ENCODE assay signal across 18 cellular contexts in the genomic region with DNA sequence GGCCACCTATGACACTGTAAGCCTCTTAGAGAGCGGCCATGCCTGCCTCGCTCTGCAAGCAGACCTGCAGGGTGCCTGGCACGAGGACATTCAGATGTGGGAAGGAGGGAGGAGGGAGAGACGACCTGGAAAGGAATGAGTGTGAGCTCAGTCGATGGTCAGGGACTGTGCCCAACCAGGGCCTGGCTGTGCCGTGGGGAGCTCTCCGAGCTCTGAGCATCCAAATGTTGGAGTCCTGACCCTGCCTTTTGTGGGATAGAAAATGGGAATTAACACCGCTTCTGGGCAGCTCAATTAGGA. TPM values are rescaled to one million over a fixed set of nuclear protein-coding genes. Genes with fewer than 3 reads are reported as not detected.
DNase-seq lines count a peak whose midpoint lies in the region; ATAC-seq and TF ChIP-seq lines count a peak whose summit lies in the region.
"Had no signal": no experiment of that assay in that cellular context is flagged by ENCODE, and none has a peak within 500 bp of the region (broad histone marks: within the 10 kb centered on the region; RNA-seq: fewer than 3 reads in every experiment).

No MANE protein-coding gene starts in this region.

- peaks cover 7% of the 10 kb centered on the region for H3K9me3 Mint-ChIP-seq in glutamatergic neuron (ENCODE audit: unreplicated experiment)
- H3K9me3 Mint-ChIP-seq in stimulated activated effector memory CD8-positive, alpha-beta T cell treated with anti-CD3 and anti-CD28 coated beads, Interleukin-12 subunit alpha, Interleukin-12 subunit beta, amount 100 ng/mL, for 72 hours = no peaks in the 10 kb centered on the region
- H3K9me3 Mint-ChIP-seq: activated B cell treated with CpG ODN at 0.5 μM for 24 hours had no signal

- no peak for ATAC-seq in stimulated activated effector memory CD8-positive, alpha-beta T cell treated with anti-CD3 and anti-CD28 coated beads, Interleukin-12 subunit alpha, Interleukin-12 subunit beta, amount 100 ng/mL, for 72 hours
- no peak for ATAC-seq in HG02870 (IDR thresholded peaks at IDR 0.05; ENCODE audit: unreplicated experiment)
- ATAC-seq: stimulated activated naive CD8-positive, alpha-beta T cell treated with anti-CD3 and anti-CD28 coated beads, Interleukin-15, amount 100 ng/mL, for 72 hours had no signal

- no peak overlapping the region for H3K4me3 ChIP-seq in H7 (ENCODE audit: insufficient read depth, low read depth, low read length)
- H3K4me3 ChIP-seq: right atrium auricular region, SJCRH30 had no signal

- DNase-seq in H7 = peak; percentile 60
- DNase-seq in SK-N-DZ (ENCODE audit: low spot score) = peak; percentile 66
- DNase-seq in glutamatergic neuron = no peak
- DNase-seq in stimulated activated effector memory CD8-positive, alpha-beta T cell treated with anti-CD3 and anti-CD28 coated beads, Interleukin-12 subunit alpha, Interleukin-12 subunit beta, amount 100 ng/mL, for 72 hours (ENCODE audit: low spot score in 2 of 2) = no peak
- no peak for DNase-seq in NCI-H526 treated with DMSO at 0.1 percent for 48 hours (lab: John Stamatoyannopoulos, UW)
- no peak for DNase-seq in amniotic stem cell (lab: John Stamatoyannopoulos, UW)
- no peak for DNase-seq in NK-92 (lab: John Stamatoyannopoulos, UW; ENCODE audit: unreplicated experiment)
- DNase-seq: activated B cell treated with CpG ODN at 0.5 μM for 24 hours; activated CD8-positive, alpha-beta memory T cell treated with anti-CD3 and anti-CD28 coated beads, Interleukin-2, amount 50 U/mL, for 4 hours; activated naive CD8-positive, alpha-beta T cell treated with anti-CD3 and anti-CD28 coated beads for 36 hours; cortex of kidney; GDM1; NCI-H1417; NCI-H510A; SJCRH30; stimulated activated naive CD8-positive, alpha-beta T cell treated with anti-CD3 and anti-CD28 coated beads, Interleukin-15, amount 100 ng/mL, for 72 hours had no signal

- peaks cover 5% of the 10 kb centered on the region for H3K36me3 Mint-ChIP-seq in glutamatergic neuron (ENCODE audit: unreplicated experiment)
- H3K36me3 Mint-ChIP-seq in stimulated activated effector memory CD8-positive, alpha-beta T cell treated with anti-CD3 and anti-CD28 coated beads, Interleukin-12 subunit alpha, Interleukin-12 subunit beta, amount 100 ng/mL, for 72 hours = peaks cover 21% of the 10 kb centered on the region

- peaks cover 1% of the 10 kb centered on the region for H3K36me3 ChIP-seq in H7 (replicated peaks; ENCODE audit: control insufficient read depth, insufficient read depth, low read length)

- peak overlapping the region; percentile 5 for H3K4me3 Mint-ChIP-seq in glutamatergic neuron (ENCODE audit: unreplicated experiment)
- H3K4me3 Mint-ChIP-seq in stimulated activated effector memory CD8-positive, alpha-beta T cell treated with anti-CD3 and anti-CD28 coated beads, Interleukin-12 subunit alpha, Interleukin-12 subunit beta, amount 100 ng/mL, for 72 hours = no peak overlapping the region
- H3K4me3 Mint-ChIP-seq: activated B cell treated with CpG ODN at 0.5 μM for 24 hours; activated naive CD8-positive, alpha-beta T cell treated with anti-CD3 and anti-CD28 coated beads for 36 hours had no signal

- H3K27me3 Mint-ChIP-seq in glutamatergic neuron (ENCODE audit: unreplicated experiment) = peaks cover 10% of the 10 kb centered on the region
- H3K27me3 Mint-ChIP-seq: activated naive CD8-positive, alpha-beta T cell treated with anti-CD3 and anti-CD28 coated beads for 36 hours; stimulated activated naive CD8-positive, alpha-beta T cell treated with anti-CD3 and anti-CD28 coated beads, Interleukin-15, amount 100 ng/mL, for 72 hours had no signal

- peak overlapping the region; percentile 52 for H3K27ac Mint-ChIP-seq in glutamatergic neuron (ENCODE audit: unreplicated experiment)
- peak overlapping the region; percentile 69 for H3K27ac Mint-ChIP-seq in stimulated activated effector memory CD8-positive, alpha-beta T cell treated with anti-CD3 and anti-CD28 coated beads, Interleukin-12 subunit alpha, Interleukin-12 subunit beta, amount 100 ng/mL, for 72 hours
- H3K27ac Mint-ChIP-seq: activated B cell treated with CpG ODN at 0.5 μM for 24 hours; activated naive CD8-positive, alpha-beta T cell treated with anti-CD3 and anti-CD28 coated beads for 36 hours had no signal

- TF ChIP-seq CTCF in glutamatergic neuron (IDR thresholded peaks at IDR 0.05; ENCODE audit: partially characterized antibody, unreplicated experiment) = no peak

- H3K27me3 ChIP-seq in H7 (ENCODE audit: control insufficient read depth, insufficient read depth, low read length) = no peaks in the 10 kb centered on the region
- H3K27me3 ChIP-seq: right atrium auricular region, SJCRH30 had no signal

- H3K4me1 Mint-ChIP-seq in glutamatergic neuron (ENCODE audit: low read depth, unreplicated experiment) = peaks cover 33% of the 10 kb centered on the region
- peaks cover 16% of the 10 kb centered on the region for H3K4me1 Mint-ChIP-seq in stimulated activated effector memory CD8-positive, alpha-beta T cell treated with anti-CD3 and anti-CD28 coated beads, Interleukin-12 subunit alpha, Interleukin-12 subunit beta, amount 100 ng/mL, for 72 hours

RNA-seq across cellular contexts. Expression of a gene that starts 7.3 kb away (rescaled TPM):
- total RNA-seq in H7 (2014; rRNA removed; shearing (Covaris generic)) = 28.5 and 29.6 TPM in 2 replicates
- polyA plus RNA-seq in SK-N-DZ (2014; cell fraction: cytosol; rRNA removed) = 8.0 and 9.6 TPM in 2 replicates
- polyA plus RNA-seq in SK-N-DZ (2014; cell fraction: nucleus; rRNA removed) = 7.8 and 9.3 TPM in 2 replicates
- 32.7 TPM for total RNA-seq in glutamatergic neuron (ENCODE audit: unreplicated experiment)

RNA-seq across cellular contexts. Expression of a gene that starts 20.6 kb away (rescaled TPM):
- 43.5 and 45.7 TPM in 2 replicates for total RNA-seq in H7 (2014; rRNA removed; shearing (Covaris generic))
- polyA plus RNA-seq in SK-N-DZ (2014; cell fraction: cytosol; rRNA removed) = 32.7 and 45.9 TPM in 2 replicates
- polyA plus RNA-seq in SK-N-DZ (2014; cell fraction: nucleus; rRNA removed) = 93.3 and 129 TPM in 2 replicates
- 26.2 TPM for total RNA-seq in glutamatergic neuron (ENCODE audit: unreplicated experiment)

RNA-seq across cellular contexts. Expression of a gene that starts 49.9 kb away (rescaled TPM):
- 64.3 and 68.7 TPM in 2 replicates for total RNA-seq in H7 (2014; rRNA removed; shearing (Covaris generic))
- 43.8 and 48.7 TPM in 2 replicates for polyA plus RNA-seq in SK-N-DZ (2014; cell fraction: cytosol; rRNA removed)
- polyA plus RNA-seq in SK-N-DZ (2014; cell fraction: nucleus; rRNA removed) = 41.2 and 49.5 TPM in 2 replicates
- total RNA-seq in glutamatergic neuron (ENCODE audit: unreplicated experiment) = 63.8 TPM

Comparison
In these comparisons a context has a peak if more than half of its experiments do, and no peak if none do; other contexts are left out.
1. DNase-seq: peak in H7 (single experiment) and SK-N-DZ (single experiment); none in glutamatergic neuron (single experiment), stimulated activated effector memory CD8-positive, alpha-beta T cell treated with anti-CD3 and anti-CD28 coated beads, Interleukin-12 subunit alpha, Interleukin-12 subunit beta, amount 100 ng/mL, for 72 hours (0 of 2), NCI-H526 treated with DMSO at 0.1 percent for 48 hours (single experiment), amniotic stem cell (single experiment) and NK-92 (single experiment).